In genomic region chr1:241998412-241998921, GRCh38 we compare ENCODE assay signal across 8 cellular contexts. TPM values are rescaled to one million over a fixed set of nuclear protein-coding genes. Genes with fewer than 3 reads are reported as not detected.
DNase-seq lines count a peak whose midpoint lies in the region; ATAC-seq and TF ChIP-seq lines count a peak whose summit lies in the region.

No MANE protein-coding gene starts in this region.

- H3K27ac ChIP-seq in muscle layer of duodenum (ENCODE audit: low read length) = no peak overlapping the region

- ATAC-seq in GM18499 (IDR thresholded peaks at IDR 0.05; ENCODE audit: insufficient read depth, unreplicated experiment) (peak; percentile 46), HG02763 (IDR thresholded peaks at IDR 0.05; ENCODE audit: unreplicated experiment) (peak; percentile 74)

- peak overlapping the region; percentile 54 to 56 for H3K4me3 ChIP-seq in muscle layer of duodenum (ENCODE audit: low read depth in 1 of 2, low read length in 2 of 2)

- H3K4me1 ChIP-seq in muscle layer of duodenum (ENCODE audit: control insufficient read depth in 1 of 2, insufficient read depth in 2 of 2, low read length in 2 of 2) = peaks cover 5 to 6% of the 10 kb centered on the region in 2 donors

- TF ChIP-seq POLR2A in erythroblast (IDR thresholded peaks at IDR 0.05; ENCODE audit: low read length) = no peak

- H3K27me3 ChIP-seq in muscle layer of duodenum (ENCODE audit: low read depth, low read length) = no peaks in the 10 kb centered on the region

- H3K36me3 ChIP-seq in muscle layer of duodenum (ENCODE audit: control insufficient read depth in 1 of 2, insufficient read depth in 2 of 2, low read length in 2 of 2) = no peaks in the 10 kb centered on the region

- H3K9me3 ChIP-seq in muscle layer of duodenum (ENCODE audit: control insufficient read depth in 1 of 2, low read length in 2 of 2) = no peaks in the 10 kb centered on the region

- DNase-seq in NOMO-1 treated with dmso at 0.1 percent for 144 hours (lab: John Stamatoyannopoulos, UW; ENCODE audit: unreplicated experiment) (peak; percentile 38), activated T-cell treated with anti-CD3 and anti-CD28 coated beads for 1 hour (ENCODE audit: low read depth) (peak; percentile 23), erythroblast (lab: John Stamatoyannopoulos, UW) (peak; percentile 73 to 82), mesenteric fat pad (ENCODE audit: low spot score) (no peak)
- DNase-seq in stimulated activated CD8-positive, alpha-beta memory T cell treated with anti-CD3 and anti-CD28 coated beads, Interleukin-7, amount 100 ng/mL, for 1 hour (ENCODE audit: low read depth in 2 of 2) = peak; percentile 4 to 7

RNA-seq across cellular contexts. Expression of gene MAP1LC3C, which starts 0.4 kb away (rescaled TPM):
- total RNA-seq in mesenteric fat pad = 9.8 TPM

RNA-seq across cellular contexts. Expression of gene BECN2, which starts 40.9 kb away (rescaled TPM):
- not detected for total RNA-seq in mesenteric fat pad
